ENCODE assay signal across 20 cellular contexts in the genomic region with DNA sequence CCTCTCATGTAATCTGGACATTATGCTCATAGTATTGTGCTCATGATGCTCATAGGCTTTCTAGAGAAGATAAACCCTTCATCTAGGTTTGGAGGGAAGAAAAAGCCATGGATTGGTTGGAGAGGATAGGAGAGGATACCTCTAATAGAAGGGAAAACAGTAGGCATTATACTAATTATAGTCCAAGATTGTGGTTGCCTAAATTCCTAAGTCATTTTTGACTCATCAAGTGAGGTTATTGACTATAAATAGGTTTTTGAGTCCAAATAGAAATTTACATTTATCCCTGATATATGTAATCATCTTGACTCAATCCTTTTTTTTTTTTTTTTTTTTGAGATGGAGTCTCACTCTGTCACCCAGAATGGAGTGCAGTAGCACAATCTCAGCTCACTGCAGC. TPM values are rescaled to one million over a fixed set of nuclear protein-coding genes. Genes with fewer than 3 reads are reported as not detected.
A peak's percentile ranks its signal among the peaks of the same experiment; 100 is the strongest.
DNase-seq lines count a peak whose midpoint lies in the region; ATAC-seq, FAIRE-seq and TF ChIP-seq lines count a peak whose summit lies in the region.
"Had no signal": no experiment of that assay in that cellular context is flagged by ENCODE, and none has a peak within 500 bp of the region (broad histone marks: within the 10 kb centered on the region; RNA-seq: fewer than 3 reads in every experiment).

No MANE protein-coding gene starts in this region.

- no peak overlapping the region for H2AFZ ChIP-seq in astrocyte (ENCODE audit: low read depth, low read length)
- H2AFZ ChIP-seq: PC-9 had no signal

- H3K4me2 ChIP-seq in astrocyte (ENCODE audit: low read length), result no peak overlapping the region
- H3K4me2 ChIP-seq: A549, PC-9 had no signal

- TF ChIP-seq CTCF in D721Med (IDR thresholded peaks at IDR 0.05; ENCODE audit: insufficient read depth, missing control alignments) (no peak), HEK293 (tag by site-specific recombination; IDR thresholded peaks at IDR 0.05) (no peak), astrocyte (IDR thresholded peaks at IDR 0.05; ENCODE audit: insufficient read depth, low read depth, low read length) (no peak), glutamatergic neuron (IDR thresholded peaks at IDR 0.05; ENCODE audit: partially characterized antibody, unreplicated experiment) (no peak), psoas muscle (IDR thresholded peaks at IDR 0.05) (no peak), adrenal gland (IDR thresholded peaks at IDR 0.05) (no peak)

- no peaks in the 10 kb centered on the region for H3K9me3 ChIP-seq in HEK293 (ENCODE audit: control insufficient read depth, insufficient read depth, low read depth, low read length)
- no peaks in the 10 kb centered on the region for H3K9me3 ChIP-seq in astrocyte (ENCODE audit: insufficient read depth, low read depth, low read length)
- no peaks in the 10 kb centered on the region for H3K9me3 ChIP-seq in psoas muscle
- H3K9me3 ChIP-seq in adrenal gland (replicated peaks in 1 of 3), result no peaks in the 10 kb centered on the region
- H3K9me3 ChIP-seq: A549, HAP-1 had no signal

- no peaks in the 10 kb centered on the region for H3K9me3 Mint-ChIP-seq in astrocyte (ENCODE audit: unreplicated experiment)
- H3K9me3 Mint-ChIP-seq in glutamatergic neuron (ENCODE audit: unreplicated experiment), result peaks cover 11% of the 10 kb centered on the region

- peaks cover 9% of the 10 kb centered on the region for H3K36me3 Mint-ChIP-seq in astrocyte (ENCODE audit: low read depth, unreplicated experiment)
- H3K36me3 Mint-ChIP-seq in glutamatergic neuron (ENCODE audit: unreplicated experiment), result peaks cover 4% of the 10 kb centered on the region

- CTCF ChIA-PET in HEK293 (lab: Yijun Ruan, JAX), result no interaction called here

- H3K27ac Mint-ChIP-seq in astrocyte (ENCODE audit: unreplicated experiment), result peak overlapping the region; percentile 12
- H3K27ac Mint-ChIP-seq in glutamatergic neuron (ENCODE audit: unreplicated experiment), result no peak overlapping the region

- no peak overlapping the region for H3K9ac ChIP-seq in astrocyte (ENCODE audit: low read length)

- H4K20me1 ChIP-seq in astrocyte (ENCODE audit: insufficient read depth, low read length), result no peaks in the 10 kb centered on the region

- H3K27me3 Mint-ChIP-seq in astrocyte (ENCODE audit: low read depth, unreplicated experiment) (no peaks in the 10 kb centered on the region), glutamatergic neuron (ENCODE audit: unreplicated experiment) (peaks cover 9% of the 10 kb centered on the region)

- POLR2A ChIA-PET in HEK293 (lab: Yijun Ruan, JAX), result no interaction called here

- no peak for DNase-seq in D721Med (ENCODE audit: insufficient read length, low spot score)
- peak; percentile 24 for DNase-seq in astrocyte (ENCODE audit: low read depth)
- DNase-seq in glutamatergic neuron, result no peak
- DNase-seq in psoas muscle, result no peak
- no peak for DNase-seq in NCI-H1417 (lab: John Stamatoyannopoulos, UW)
- no peak for DNase-seq in adrenal gland
- DNase-seq: C1 segment of cervical spinal cord, DMS79 treated with DMSO at 0.1 percent for 48 hours, GDM1, KG1, NCI-H1048, NCI-H1436 treated with DMSO at 0.1 percent for 48 hours, NCI-H2029, NCI-H526, PC-9 had no signal

- H3K4me3 ChIP-seq in HEK293 (ENCODE audit: low read depth, low read length), result no peak overlapping the region
- H3K4me3 ChIP-seq in astrocyte (ENCODE audit: insufficient read depth, low read depth, low read length), result no peak overlapping the region
- no peak overlapping the region for H3K4me3 ChIP-seq in psoas muscle
- no peak overlapping the region for H3K4me3 ChIP-seq in adrenal gland
- H3K4me3 ChIP-seq: A549, HAP-1, PC-9 had no signal

- peaks cover 13% of the 10 kb centered on the region for H3K79me2 ChIP-seq in astrocyte (ENCODE audit: insufficient read depth, low read length)

- H3K4me3 Mint-ChIP-seq in astrocyte (ENCODE audit: unreplicated experiment) (no peak overlapping the region), glutamatergic neuron (ENCODE audit: unreplicated experiment) (peak overlapping the region; percentile 52)

- TF ChIP-seq POLR2A in adrenal gland (IDR thresholded peaks at IDR 0.05), result no peak

- ATAC-seq in psoas muscle, result no peak
- no peak for ATAC-seq in GM21423 (IDR thresholded peaks at IDR 0.05; ENCODE audit: unreplicated experiment)
- ATAC-seq: A549, HepG2 had no signal

- peaks cover 5% of the 10 kb centered on the region for H3K4me1 Mint-ChIP-seq in astrocyte (ENCODE audit: low read depth, unreplicated experiment)
- H3K4me1 Mint-ChIP-seq in glutamatergic neuron (ENCODE audit: low read depth, unreplicated experiment), result peaks cover 19% of the 10 kb centered on the region

- no peaks in the 10 kb centered on the region for H3K27me3 ChIP-seq in astrocyte (ENCODE audit: insufficient read depth, low read length)
- no peaks in the 10 kb centered on the region for H3K27me3 ChIP-seq in psoas muscle (ENCODE audit: insufficient read depth in 3 of 3, low read length in 2 of 3)
- no peaks in the 10 kb centered on the region for H3K27me3 ChIP-seq in adrenal gland

- H3K4me1 ChIP-seq in HEK293 (ENCODE audit: control insufficient read depth, insufficient read depth, low read length), result no peaks in the 10 kb centered on the region
- H3K4me1 ChIP-seq in astrocyte (ENCODE audit: insufficient read depth, low read length), result peaks cover 14% of the 10 kb centered on the region
- peaks cover 2% of the 10 kb centered on the region for H3K4me1 ChIP-seq in psoas muscle
- no peaks in the 10 kb centered on the region for H3K4me1 ChIP-seq in adrenal gland (replicated peaks in 1 of 2)
- H3K4me1 ChIP-seq: HAP-1 had no signal

- H3K36me3 ChIP-seq in HEK293 (ENCODE audit: control insufficient read depth in 2 of 2, insufficient read depth in 1 of 2, low read length in 2 of 2), result no peaks in the 10 kb centered on the region
- H3K36me3 ChIP-seq in astrocyte (ENCODE audit: insufficient read depth, low read length), result no peaks in the 10 kb centered on the region
- H3K36me3 ChIP-seq in psoas muscle (ENCODE audit: insufficient read depth in 1 of 2, low read depth in 1 of 2), result no peaks in the 10 kb centered on the region
- no peaks in the 10 kb centered on the region for H3K36me3 ChIP-seq in adrenal gland (replicated peaks in 1 of 2)
- H3K36me3 ChIP-seq: HAP-1 had no signal

- peak; percentile 11 for FAIRE-seq in D721Med (lab: Jason Lieb, UNC)
- no peak for FAIRE-seq in astrocyte (lab: Jason Lieb, UNC)
- FAIRE-seq: A549, HepG2 had no signal

- H3K27ac ChIP-seq in HEK293 (ENCODE audit: extremely low read depth, low read depth, low read length), result no peak overlapping the region
- no peak overlapping the region for H3K27ac ChIP-seq in astrocyte (ENCODE audit: low read depth, low read length)
- no peak overlapping the region for H3K27ac ChIP-seq in psoas muscle
- H3K27ac ChIP-seq in adrenal gland, result no peak overlapping the region
- H3K27ac ChIP-seq: A549, PC-9 had no signal

- intact Hi-C loops in psoas muscle (cut with DNase I) (no loop called here), adrenal gland (cut with DNase I) (no loop called here)

TF ChIP-seq in HEK293, 187 proteins besides CTCF, POLR2A, EP300 and RAD21:
- TF ChIP-seq ZBTB21 (tag by site-specific recombination; IDR thresholded peaks at IDR 0.05) (no peak), ZNF138 (tag by site-specific recombination; IDR thresholded peaks at IDR 0.05; ENCODE audit: borderline replicate concordance) (no peak), SP7 (tag by site-specific recombination; IDR thresholded peaks at IDR 0.05) (peak; percentile 54; the same call in 1 of the 2 replicates), ZNF560 (tag by site-specific recombination; IDR thresholded peaks at IDR 0.05; ENCODE audit: borderline replicate concordance) (no peak)

RNA-seq across cellular contexts. Expression of gene SYT11, which starts 5.0 kb away (rescaled TPM):
- total RNA-seq in astrocyte (22.1 and 22.3 TPM in 2 replicates), glutamatergic neuron (ENCODE audit: unreplicated experiment) (419 TPM), psoas muscle (1 to 10 TPM; 1.5 to 5.0 (median 3.0) TPM), adrenal gland (10 to 100 TPM in 4 of 8 donors, 1 to 10 TPM in 4; 3.0 to 28.2 (median 8.1) TPM)
- polyA plus RNA-seq in psoas muscle (1 to 10 TPM; 2.0 to 4.5 (median 2.8) TPM), adrenal gland (10 to 100 TPM in 1 of 3 donors, 1 to 10 TPM in 2; 1.1 to 19.2 (median 2.8) TPM)

RNA-seq across cellular contexts. Expression of gene GON4L, which starts 7.4 kb away (rescaled TPM):
- total RNA-seq in astrocyte (52.8 and 58.2 TPM in 2 replicates), glutamatergic neuron (ENCODE audit: unreplicated experiment) (82.8 TPM), psoas muscle (10 to 100 TPM; 21.0 to 29.9 (median 24.1) TPM), adrenal gland (10 to 100 TPM; 13.7 to 41.7 (median 35.0) TPM)
- polyA plus RNA-seq in psoas muscle (10 to 100 TPM; 10.6 to 16.6 (median 12.0) TPM), adrenal gland (10 to 100 TPM; 22.4 to 40.3 (median 32.8) TPM)

RNA-seq across cellular contexts. Expression of gene RIT1, which starts 46.8 kb away (rescaled TPM):
- total RNA-seq in astrocyte (59.4 and 63.2 TPM in 2 replicates), glutamatergic neuron (ENCODE audit: unreplicated experiment) (35.9 TPM), psoas muscle (10 to 100 TPM; 11.1 to 16.9 (median 12.8) TPM), adrenal gland (10 to 100 TPM; 19.4 to 39.5 (median 31.2) TPM)
- polyA plus RNA-seq in psoas muscle (10 to 100 TPM in 2 of 3 donors, 1 to 10 TPM in 1; 5.1 to 11.0 (median 10.4) TPM), adrenal gland (10 to 100 TPM; 10.3 to 18.2 (median 16.2) TPM)

Comparison
In these comparisons a context has a peak if more than half of its experiments do, and no peak if none do; other contexts are left out.
1. RNA of gene SYT11, which starts 5.0 kb away (total RNA-seq): 419 TPM in glutamatergic neuron (single experiment); 22.1 to 22.3 TPM in astrocyte, 3.0 to 28.2 TPM in adrenal gland and 1.5 to 5.0 TPM in psoas muscle; every median in the first group is over 10 times any median in the second.